In genomic region chr17:72510454-72511016, GRCh38 we compare ENCODE assay signal across 10 cellular contexts.
A peak's percentile ranks its signal among the peaks of the same experiment; 100 is the strongest.
DNase-seq lines count a peak whose midpoint lies in the region; ATAC-seq and TF ChIP-seq lines count a peak whose summit lies in the region.
"Had no signal": no experiment of that assay in that cellular context is flagged by ENCODE, and none has a peak within 500 bp of the region (broad histone marks: within the 10 kb centered on the region; RNA-seq: fewer than 3 reads in every experiment).

No MANE protein-coding gene starts in this region.

- TF ChIP-seq POLR2A in spleen (IDR thresholded peaks at IDR 0.05): no peak

- H3K27me3 ChIP-seq in spleen (replicated peaks in 1 of 7): peaks cover 0 to 26% (median 0%) of the 10 kb centered on the region in 7 donors
- no peaks in the 10 kb centered on the region for H3K27me3 ChIP-seq in effector memory CD4-positive, alpha-beta T cell (replicated peaks; ENCODE audit: control insufficient read depth, insufficient read depth, low read length, poor library complexity, severe bottlenecking)

- intact Hi-C loops in left colon (cut with DNase I, micrococcal nuclease) (no loop called here), spleen (cut with DNase I; ENCODE audit: low total_unique reads) (no loop called here)
- intact Hi-C loops in activated CD4-positive, alpha-beta memory T cell treated with anti-CD3 and anti-CD28 coated beads for 36 hours (cut with micrococcal nuclease): no loop called here

- H3K4me3 ChIP-seq in spleen: no peak overlapping the region
- no peak overlapping the region for H3K4me3 ChIP-seq in effector memory CD4-positive, alpha-beta T cell (ENCODE audit: insufficient read depth, low read depth, low read length, poor library complexity, severe bottlenecking)

- TF ChIP-seq CTCF in spleen (IDR thresholded peaks at IDR 0.05 in 8 of 11, conservative IDR thresholded peaks at IDR 0.05 in 3 of 11): no peak

- no peak overlapping the region for H3K27ac Mint-ChIP-seq in activated CD4-positive, alpha-beta memory T cell treated with anti-CD3 and anti-CD28 coated beads for 36 hours
- H3K27ac Mint-ChIP-seq: activated T-helper 1 cell treated with anti-CD3 and anti-CD28 coated beads, Interleukin-12 subunit alpha, Interleukin-12 subunit beta, Interleukin-2, Interleukin-4 antibody, amounts not matched to agents 30 ng/mL and 10 ng/mL and 1 ng/mL, durations not matched to agents 14 hours and 24 hours and 36 hours had no signal

- no peaks in the 10 kb centered on the region for H3K36me3 Mint-ChIP-seq in activated CD4-positive, alpha-beta memory T cell treated with anti-CD3 and anti-CD28 coated beads for 36 hours

- H3K4me1 ChIP-seq in spleen: no peaks in the 10 kb centered on the region
- no peaks in the 10 kb centered on the region for H3K4me1 ChIP-seq in effector memory CD4-positive, alpha-beta T cell (ENCODE audit: control insufficient read depth, insufficient read depth, low read length, poor library complexity, severe bottlenecking)

- no peaks in the 10 kb centered on the region for H3K27me3 Mint-ChIP-seq in activated CD4-positive, alpha-beta memory T cell treated with anti-CD3 and anti-CD28 coated beads for 36 hours

- no peak overlapping the region for H3K27ac ChIP-seq in spleen
- no peak overlapping the region for H3K27ac ChIP-seq in effector memory CD4-positive, alpha-beta T cell (ENCODE audit: insufficient read depth, low read length, poor library complexity, severe bottlenecking)

- no peaks in the 10 kb centered on the region for H3K36me3 ChIP-seq in spleen
- no peaks in the 10 kb centered on the region for H3K36me3 ChIP-seq in effector memory CD4-positive, alpha-beta T cell (ENCODE audit: control insufficient read depth, insufficient read depth, low read length)

- POLR2A ChIA-PET in activated CD4-positive, alpha-beta memory T cell treated with anti-CD3 and anti-CD28 coated beads for 36 hours (lab: Charles Lee): no interaction called here

- H3K9me3 ChIP-seq in spleen: no peaks in the 10 kb centered on the region
- H3K9me3 ChIP-seq in effector memory CD4-positive, alpha-beta T cell (ENCODE audit: control insufficient read depth, low read length): no peaks in the 10 kb centered on the region

- CTCF ChIA-PET in activated CD4-positive, alpha-beta memory T cell treated with anti-CD3 and anti-CD28 coated beads for 36 hours (lab: Charles Lee): interaction anchor here (1.5 kb wide), 1 partner anchor 29 kb away, joined by 3 read pairs; no protein-coding TSS in a partner anchor

- WGBS in spleen, 5 donors: 29 to 56% (median 40%) methylated on average over 1 of the region's 1 CpG

- peaks cover 4% of the 10 kb centered on the region for H3K9me3 Mint-ChIP-seq in activated CD4-positive, alpha-beta memory T cell treated with anti-CD3 and anti-CD28 coated beads for 36 hours
- H3K9me3 Mint-ChIP-seq: activated T-helper 1 cell treated with anti-CD3 and anti-CD28 coated beads, Interleukin-12 subunit alpha, Interleukin-12 subunit beta, Interleukin-2, Interleukin-4 antibody, amounts not matched to agents 30 ng/mL and 10 ng/mL and 1 ng/mL, durations not matched to agents 14 hours and 24 hours and 36 hours had no signal

- peak; percentile 83 for ATAC-seq in GM18858 (IDR thresholded peaks at IDR 0.05; ENCODE audit: unreplicated experiment)
- peak; percentile 76 for ATAC-seq in HG02759 (IDR thresholded peaks at IDR 0.05; ENCODE audit: unreplicated experiment)
- peak; percentile 41 for ATAC-seq in left colon

- DNase-seq in NCI-H69 (lab: John Stamatoyannopoulos, UW): peak; percentile 54
- DNase-seq in left colon: no peak
- DNase-seq in spleen: no peak
- no peak for DNase-seq in effector memory CD4-positive, alpha-beta T cell
- DNase-seq in activated gamma-delta T cell (lab: John Stamatoyannopoulos, UW): no peak
- no peak for DNase-seq in activated CD4-positive, alpha-beta memory T cell treated with anti-CD3 and anti-CD28 coated beads for 36 hours
- DNase-seq: NCI-H526 treated with DMSO at 0.1 percent for 48 hours had no signal

- no peak overlapping the region for H3K4me3 Mint-ChIP-seq in activated CD4-positive, alpha-beta memory T cell treated with anti-CD3 and anti-CD28 coated beads for 36 hours
- H3K4me3 Mint-ChIP-seq: activated T-helper 1 cell treated with anti-CD3 and anti-CD28 coated beads, Interleukin-12 subunit alpha, Interleukin-12 subunit beta, Interleukin-2, Interleukin-4 antibody, amounts not matched to agents 30 ng/mL and 10 ng/mL and 1 ng/mL, durations not matched to agents 14 hours and 24 hours and 36 hours had no signal

- no peaks in the 10 kb centered on the region for H3K4me1 Mint-ChIP-seq in activated CD4-positive, alpha-beta memory T cell treated with anti-CD3 and anti-CD28 coated beads for 36 hours (ENCODE audit: low read depth)
